34 cellular contexts compared by ENCODE assay signal in the genomic region with DNA sequence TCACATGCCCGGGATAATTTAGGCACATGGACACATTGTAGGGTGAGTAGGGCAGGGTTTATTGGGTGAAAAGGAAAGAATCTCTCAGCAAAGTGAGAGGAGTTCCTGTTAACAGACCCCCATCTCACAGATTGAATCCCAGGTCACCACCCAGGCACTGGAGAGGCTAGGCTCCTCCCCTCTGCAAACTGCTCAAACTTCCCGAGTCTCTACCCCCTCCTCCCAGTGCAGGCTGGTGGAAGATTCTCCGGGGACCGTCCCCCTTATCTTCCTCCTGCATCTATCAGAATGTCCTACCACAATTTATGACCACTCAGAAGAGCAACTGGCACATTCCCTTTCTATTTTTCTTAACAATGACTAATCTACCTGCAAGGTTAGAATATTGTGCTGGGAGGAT.
"Had no signal": no experiment of that assay in that cellular context is flagged by ENCODE, and none has a peak within 500 bp of the region (broad histone marks: within the 10 kb centered on the region; RNA-seq: fewer than 3 reads in every experiment).

No MANE protein-coding gene starts in this region.

- H3K36me3 ChIP-seq: ascending aorta, cardiac muscle cell, colonic mucosa, gastroesophageal sphincter, left ventricle myocardium inferior, stomach, thyroid gland, upper lobe of left lung had no signal

- H3K9me3 ChIP-seq: ascending aorta, colonic mucosa, left ventricle myocardium inferior, psoas muscle, stomach, thyroid gland, upper lobe of left lung had no signal

- H3K4me3 ChIP-seq: ascending aorta, cardiac muscle cell, colonic mucosa, gastroesophageal sphincter, left ventricle myocardium inferior, lung, psoas muscle, smooth muscle cell, stomach, thyroid gland, upper lobe of left lung had no signal

- ATAC-seq: gastroesophageal sphincter; psoas muscle; stimulated activated memory B cell treated with anti-CD40 and anti-IgM and Interleukin-4, amounts not matched to agents 10 μg/mL and 1 μg/mL and 100 μg/mL, for 72 hours; T-helper 17 cell had no signal

- DNase-seq: activated CD4-positive, alpha-beta memory T cell treated with anti-CD3 and anti-CD28 coated beads for 36 hours; activated CD4-positive, alpha-beta T cell treated with anti-CD3 and anti-CD28 coated beads, Interleukin-2, amount 10 ng/mL, durations not matched to agents 24 days and 14 days; activated CD4-positive, CD25-positive, alpha-beta regulatory T cell treated with anti-CD3 and anti-CD28 coated beads, Interleukin-2, amount 50 U/mL, for 72 hours; activated CD8-positive, alpha-beta memory T cell treated with anti-CD3 and anti-CD28 coated beads, Interleukin-2, amount 50 U/mL, for 4 hours; activated gamma-delta T cell; activated naive CD4-positive, alpha-beta T cell treated with anti-CD3 and anti-CD28 coated beads, Interleukin-2, amount 10 ng/mL, durations not matched to agents 7 days and 5 days; activated naive CD8-positive, alpha-beta T cell treated with anti-CD3 and anti-CD28 coated beads, Interleukin-2, amount 10 ng/mL, durations not matched to agents 7 days and 5 days; activated T-cell treated with anti-CD3 and anti-CD28 coated beads, Interleukin-2, amount 50 U/mL, for 1 hour; cerebellar nuclear complex; colonic mucosa; effector memory CD4-positive, alpha-beta T cell; erythroblast; hippocampal formation; left ventricle myocardium inferior; naive B cell; occipital lobe; psoas muscle; stimulated activated CD4-positive, alpha-beta T cell treated with anti-CD3 and anti-CD28 coated beads, Interleukin-1b, Interleukin-23, amount 100 ng/mL, for 48 hours; stimulated activated CD4-positive, alpha-beta T cell treated with anti-CD3 and anti-CD28 coated beads, Interleukin-4, amount 100 ng/mL, for 4 hours; stimulated activated CD8-positive, alpha-beta memory T cell treated with anti-CD3 and anti-CD28 coated beads, Interleukin-4, amount 100 ng/mL, for 48 hours; stomach; T-helper 17 cell; T1000; thyroid gland; upper lobe of left lung; WERI-Rb-1 had no signal

- H3K4me3 Mint-ChIP-seq: activated CD4-positive, alpha-beta memory T cell treated with anti-CD3 and anti-CD28 coated beads for 36 hours; activated CD4-positive, alpha-beta T cell treated with anti-CD3 and anti-CD28 coated beads, Interleukin-2, amount 10 ng/mL, durations not matched to agents 24 days and 14 days; activated naive CD4-positive, alpha-beta T cell treated with anti-CD3 and anti-CD28 coated beads, Interleukin-2, amount 10 ng/mL, durations not matched to agents 7 days and 5 days; activated naive CD8-positive, alpha-beta T cell treated with anti-CD3 and anti-CD28 coated beads, Interleukin-2, amount 10 ng/mL, durations not matched to agents 7 days and 5 days; brain; naive B cell; stimulated activated memory B cell treated with anti-CD40 and anti-IgM and Interleukin-4, amounts not matched to agents 10 μg/mL and 1 μg/mL and 100 μg/mL, for 72 hours; T-helper 17 cell had no signal

- H3K27me3 Mint-ChIP-seq: activated naive CD4-positive, alpha-beta T cell treated with anti-CD3 and anti-CD28 coated beads, Interleukin-2, amount 10 ng/mL, durations not matched to agents 7 days and 5 days had no signal

- H3K36me3 Mint-ChIP-seq: activated CD4-positive, alpha-beta memory T cell treated with anti-CD3 and anti-CD28 coated beads for 36 hours; activated naive CD4-positive, alpha-beta T cell treated with anti-CD3 and anti-CD28 coated beads, Interleukin-2, amount 10 ng/mL, durations not matched to agents 7 days and 5 days; activated naive CD8-positive, alpha-beta T cell treated with anti-CD3 and anti-CD28 coated beads, Interleukin-2, amount 10 ng/mL, durations not matched to agents 7 days and 5 days; brain; naive B cell; stimulated activated memory B cell treated with anti-CD40 and anti-IgM and Interleukin-4, amounts not matched to agents 10 μg/mL and 1 μg/mL and 100 μg/mL, for 72 hours had no signal

- H3K27ac Mint-ChIP-seq: activated CD4-positive, alpha-beta memory T cell treated with anti-CD3 and anti-CD28 coated beads for 36 hours; activated CD4-positive, alpha-beta T cell treated with anti-CD3 and anti-CD28 coated beads, Interleukin-2, amount 10 ng/mL, durations not matched to agents 24 days and 14 days; activated naive CD4-positive, alpha-beta T cell treated with anti-CD3 and anti-CD28 coated beads, Interleukin-2, amount 10 ng/mL, durations not matched to agents 7 days and 5 days; activated naive CD8-positive, alpha-beta T cell treated with anti-CD3 and anti-CD28 coated beads, Interleukin-2, amount 10 ng/mL, durations not matched to agents 7 days and 5 days; naive B cell; stimulated activated memory B cell treated with anti-CD40 and anti-IgM and Interleukin-4, amounts not matched to agents 10 μg/mL and 1 μg/mL and 100 μg/mL, for 72 hours; T-helper 17 cell had no signal

- H3K27ac ChIP-seq: ascending aorta, cardiac muscle cell, colonic mucosa, gastroesophageal sphincter, left ventricle myocardium inferior, parathyroid adenoma, psoas muscle, stomach, thyroid gland, upper lobe of left lung, WERI-Rb-1 had no signal

- H3K4me1 ChIP-seq: ascending aorta, colonic mucosa, gastroesophageal sphincter, parathyroid adenoma, psoas muscle, stomach, thyroid gland, upper lobe of left lung had no signal

- H3K27me3 ChIP-seq: ascending aorta, cardiac muscle cell, colonic mucosa, gastroesophageal sphincter, stomach, thyroid gland, upper lobe of left lung had no signal

- H3K4me1 Mint-ChIP-seq: activated CD4-positive, alpha-beta T cell treated with anti-CD3 and anti-CD28 coated beads, Interleukin-2, amount 10 ng/mL, durations not matched to agents 24 days and 14 days; activated naive CD4-positive, alpha-beta T cell treated with anti-CD3 and anti-CD28 coated beads, Interleukin-2, amount 10 ng/mL, durations not matched to agents 7 days and 5 days; activated naive CD8-positive, alpha-beta T cell treated with anti-CD3 and anti-CD28 coated beads, Interleukin-2, amount 10 ng/mL, durations not matched to agents 7 days and 5 days; naive B cell; stimulated activated memory B cell treated with anti-CD40 and anti-IgM and Interleukin-4, amounts not matched to agents 10 μg/mL and 1 μg/mL and 100 μg/mL, for 72 hours; T-helper 17 cell had no signal

- H3K9me3 Mint-ChIP-seq: activated CD4-positive, alpha-beta T cell treated with anti-CD3 and anti-CD28 coated beads, Interleukin-2, amount 10 ng/mL, durations not matched to agents 24 days and 14 days; activated naive CD4-positive, alpha-beta T cell treated with anti-CD3 and anti-CD28 coated beads, Interleukin-2, amount 10 ng/mL, durations not matched to agents 7 days and 5 days; activated naive CD8-positive, alpha-beta T cell treated with anti-CD3 and anti-CD28 coated beads, Interleukin-2, amount 10 ng/mL, durations not matched to agents 7 days and 5 days had no signal
